Comparison of ENCODE assay signal across 20 cellular contexts in genomic region chr2:132850688-132851087, GRCh38.
"Had no signal": no experiment of that assay in that cellular context is flagged by ENCODE, and none has a peak within 500 bp of the region (broad histone marks: within the 10 kb centered on the region; RNA-seq: fewer than 3 reads in every experiment).

No MANE protein-coding gene starts in this region.

- H3K27me3 ChIP-seq: dorsolateral prefrontal cortex, esophagus muscularis mucosa, foreskin keratinocyte, gastroesophageal sphincter, heart left ventricle, hepatocyte, left lung had no signal

- H3K36me3 ChIP-seq: esophagus muscularis mucosa, gastroesophageal sphincter, heart left ventricle, left lung had no signal

- ATAC-seq: foreskin keratinocyte, gastroesophageal sphincter, heart left ventricle, left cardiac atrium, left lung, left ventricle myocardium superior had no signal

- H3K27ac Mint-ChIP-seq: memory B cell, naive B cell had no signal

- H3K4me3 ChIP-seq: coronary artery, dorsolateral prefrontal cortex, esophagus muscularis mucosa, gastroesophageal sphincter, heart left ventricle, hepatocyte, left lung, lung had no signal

- H3K36me3 Mint-ChIP-seq: memory B cell, naive B cell had no signal

- DNase-seq: dermis blood vessel endothelial cell; dorsolateral prefrontal cortex; effector CD4-positive, alpha-beta T cell; effector memory CD4-positive, alpha-beta T cell; foreskin keratinocyte; heart left ventricle; hypothalamus; left cardiac atrium; left lung; left ventricle myocardium superior; mammary epithelial cell; mesendoderm; midbrain; naive B cell had no signal

- H3K4me1 Mint-ChIP-seq: memory B cell, naive B cell had no signal

- H3K9me3 ChIP-seq: esophagus muscularis mucosa, gastroesophageal sphincter, heart left ventricle, left lung had no signal

- H3K27me3 Mint-ChIP-seq: memory B cell had no signal

- H3K27ac ChIP-seq: coronary artery, dorsolateral prefrontal cortex, esophagus muscularis mucosa, foreskin keratinocyte, gastroesophageal sphincter, heart left ventricle, hepatocyte, left lung had no signal

- H3K9me3 Mint-ChIP-seq: memory B cell, naive B cell had no signal

- H3K4me1 ChIP-seq: esophagus muscularis mucosa, foreskin keratinocyte, gastroesophageal sphincter, heart left ventricle, left lung had no signal

- H3K4me3 Mint-ChIP-seq: memory B cell, naive B cell had no signal
